In the genomic region with DNA sequence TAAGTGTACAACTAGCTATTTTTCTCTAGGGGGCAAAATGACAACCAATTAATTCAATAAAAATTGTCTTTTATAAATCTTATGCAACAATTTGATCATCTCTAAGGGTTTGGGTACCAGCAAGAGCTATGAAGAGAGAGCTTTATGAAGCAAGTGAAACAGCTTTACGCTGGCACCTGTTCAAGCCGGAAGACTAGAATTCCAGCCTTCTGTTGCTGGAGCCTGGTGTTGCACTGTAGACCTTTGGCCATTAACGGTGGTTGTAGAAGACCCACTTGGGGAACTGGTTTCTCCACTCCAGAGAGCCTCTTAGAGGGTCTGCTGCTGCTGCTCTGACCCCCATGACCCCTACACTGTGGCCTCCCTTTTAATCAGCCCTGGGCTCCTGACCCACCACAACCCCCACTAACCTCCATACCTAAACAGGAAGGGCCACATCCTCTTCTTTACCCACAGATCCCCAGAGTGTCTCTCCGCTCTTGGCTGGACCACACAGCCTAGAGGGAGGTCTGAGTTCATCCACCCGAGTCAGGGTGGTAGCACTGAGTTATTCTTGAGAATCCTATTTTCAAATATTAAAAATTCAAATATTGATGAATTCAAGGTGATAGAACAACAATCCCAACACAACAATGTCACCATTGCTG, we compare ENCODE assay signal across 15 cellular contexts. TPM values are rescaled to one million over a fixed set of nuclear protein-coding genes. Genes with fewer than 3 reads are reported as not detected.
DNase-seq lines count a peak whose midpoint lies in the region; ATAC-seq and TF ChIP-seq lines count a peak whose summit lies in the region.
"Had no signal": no experiment of that assay in that cellular context is flagged by ENCODE, and none has a peak within 500 bp of the region (broad histone marks: within the 10 kb centered on the region; RNA-seq: fewer than 3 reads in every experiment).

No MANE protein-coding gene starts in this region.

- peak; percentile 53 for ATAC-seq in GM18519 (IDR thresholded peaks at IDR 0.05; ENCODE audit: low FRiP score, unreplicated experiment)
- peak; percentile 67 for ATAC-seq in GM19463 (IDR thresholded peaks at IDR 0.05; ENCODE audit: unreplicated experiment)
- ATAC-seq in HG02885 (IDR thresholded peaks at IDR 0.05; ENCODE audit: poor library complexity, unreplicated experiment): peak; percentile 73
- ATAC-seq in HG03520 (IDR thresholded peaks at IDR 0.05; ENCODE audit: unreplicated experiment): peak; percentile 65
- ATAC-seq in T-cell (replicated peaks in 1 of 4): no peak
- ATAC-seq: WTC11 had no signal

- POLR2A ChIA-PET in T-cell (lab: Charles Lee): no interaction called here

- no peaks in the 10 kb centered on the region for H3K36me3 Mint-ChIP-seq in T-cell
- H3K36me3 Mint-ChIP-seq: WTC11 had no signal

- no peak overlapping the region for H3K27ac ChIP-seq in coronary artery
- H3K27ac ChIP-seq: SJSA1 had no signal

- H3K27me3 Mint-ChIP-seq in T-cell: peaks cover 0 to 16% of the 10 kb centered on the region in 2 donors

- no peaks in the 10 kb centered on the region for H3K9me3 Mint-ChIP-seq in T-cell
- H3K9me3 Mint-ChIP-seq: activated T-helper 2 cell treated with anti-CD3 and anti-CD28 coated beads, Interferon-gamma antibody, Interleukin-2, Interleukin-4, amounts not matched to agents 10 μg/mL and 5 μg/mL and 100 μg/mL, durations not matched to agents 14 hours and 24 hours and 36 hours; WTC11 had no signal

- no peak overlapping the region for H3K4me3 Mint-ChIP-seq in T-cell
- H3K4me3 Mint-ChIP-seq: WTC11 had no signal

- H3K27ac Mint-ChIP-seq in T-cell: no peak overlapping the region
- H3K27ac Mint-ChIP-seq: activated T-helper 2 cell treated with anti-CD3 and anti-CD28 coated beads, Interferon-gamma antibody, Interleukin-2, Interleukin-4, amounts not matched to agents 10 μg/mL and 5 μg/mL and 100 μg/mL, durations not matched to agents 14 hours and 24 hours and 36 hours; WTC11 had no signal

- CTCF ChIA-PET in T-cell (lab: Charles Lee): interaction anchor here (0.7 to 2.4 kb wide), 4 partner anchors 10 to 740 kb away, joined by 3 to 9 read pairs (median 6); no protein-coding TSS in a partner anchor

- no peak for TF ChIP-seq CTCF in coronary artery (IDR thresholded peaks at IDR 0.05)

- H3K4me1 Mint-ChIP-seq in T-cell: peaks cover 6% of the 10 kb centered on the region in 3 donors

- DNase-seq in cerebellum (ENCODE audit: low spot score) (no peak), T-cell (no peak), HT-29 (ENCODE audit: low spot score) (no peak), coronary artery (ENCODE audit: low spot score) (no peak)
- DNase-seq: head of caudate nucleus; NCI-H1105 treated with DMSO at 0.1 percent for 48 hours; stimulated activated CD4-positive, alpha-beta T cell treated with anti-CD3 and anti-CD28 coated beads, Interleukin-15, amount 100 ng/mL, for 24 hours had no signal

- H3K4me3 ChIP-seq in coronary artery: no peak overlapping the region
- H3K4me3 ChIP-seq: lung, SJSA1 had no signal

RNA-seq across cellular contexts. Expression of a gene that starts 54.6 kb away (rescaled TPM):
- 29.9 TPM for total RNA-seq in cerebellum
- total RNA-seq in T-cell: 1 to 10 TPM in 1 of 5 donors, under 1 TPM in 4; 0.22 to 1.8 (median 0.40) TPM
- total RNA-seq in HT-29 (2014; rRNA removed; shearing (Covaris generic)): 1.6 and 3.5 TPM in 2 replicates
- total RNA-seq: activated T-helper 2 cell treated with anti-CD3 and anti-CD28 coated beads, Interferon-gamma antibody, Interleukin-2, Interleukin-4, amounts not matched to agents 10 μg/mL and 5 μg/mL and 100 μg/mL, durations not matched to agents 14 hours and 24 hours and 36 hours had no signal

Comparison
In these comparisons a context has a peak if more than half of its experiments do, and no peak if none do; other contexts are left out.
1. ATAC-seq: peak in GM18519 (single experiment), GM19463 (single experiment), HG02885 (single experiment) and HG03520 (single experiment); none in T-cell (0 of 4).